ENCODE assay signal across 8 cellular contexts in the genomic region with DNA sequence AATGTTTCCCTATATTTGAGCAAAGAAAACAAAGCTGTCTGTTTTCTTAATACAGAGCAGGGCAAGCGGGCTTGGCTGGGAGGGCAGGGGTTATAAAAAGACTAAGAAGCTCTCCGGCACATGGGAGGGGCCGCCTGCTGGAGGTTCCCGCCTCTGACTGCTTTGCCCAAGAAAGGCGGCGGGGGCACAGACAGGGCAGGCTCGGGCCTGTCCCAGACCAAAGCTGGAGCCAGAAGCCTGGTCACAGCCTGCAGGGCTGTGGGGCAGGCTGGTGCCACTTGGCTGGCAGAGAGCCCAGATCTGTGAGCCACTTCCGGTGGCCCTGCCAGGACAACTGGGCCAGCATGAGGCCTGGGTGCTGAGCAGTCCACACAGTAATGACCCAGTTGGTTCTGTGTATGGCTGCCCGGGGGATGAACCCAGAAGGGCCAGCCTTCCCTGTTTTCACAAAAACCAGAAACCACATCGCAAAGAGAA.
A peak's percentile ranks its signal among the peaks of the same experiment; 100 is the strongest.
DNase-seq lines count a peak whose midpoint lies in the region; ATAC-seq, FAIRE-seq and TF ChIP-seq lines count a peak whose summit lies in the region.

No MANE protein-coding gene starts in this region.

- no peaks in the 10 kb centered on the region for H3K79me2 ChIP-seq in HepG2 (ENCODE audit: insufficient read depth, low read length)

- CTCF ChIA-PET in HepG2 (lab: Yijun Ruan, JAX; ENCODE audit: low intra/inter-chr PET ratio, low total read pairs): no interaction called here

- H3K36me3 ChIP-seq in HepG2 (replicated peaks in 1 of 2; ENCODE audit: control insufficient read depth in 1 of 2, insufficient read depth in 2 of 2, low read length in 2 of 2) (no peaks in the 10 kb centered on the region), stomach smooth muscle (ENCODE audit: control insufficient read depth in 2 of 2, insufficient read depth in 2 of 2, low read length in 2 of 2) (no peaks in the 10 kb centered on the region)

- 3% methylated on average over 10 of the region's 10 CpGs for WGBS in HepG2 (ENCODE audit: low lambda C conversion rate)

- intact Hi-C loops in HepG2 (cut with micrococcal nuclease; ENCODE audit: unreplicated experiment): no loop called here

- peak; percentile 38; the same call in 1 of the 2 replicates for TF ChIP-seq CTCF in HepG2 (CRISPR knock-in tag; IDR thresholded peaks at IDR 0.05)

- H3K27me3 ChIP-seq in HepG2 (ENCODE audit: control insufficient read depth in 1 of 2, insufficient read depth in 2 of 2, low read length in 2 of 2): no peaks in the 10 kb centered on the region
- H3K27me3 ChIP-seq in stomach smooth muscle (ENCODE audit: control insufficient read depth in 1 of 2, insufficient read depth in 2 of 2, low read length in 2 of 2): no peaks in the 10 kb centered on the region

- H3K9me3 ChIP-seq in HepG2 (ENCODE audit: low read length) (no peaks in the 10 kb centered on the region), stomach smooth muscle (ENCODE audit: control insufficient read depth in 2 of 2, low read length in 2 of 2) (no peaks in the 10 kb centered on the region)

- no peak overlapping the region for H2AFZ ChIP-seq in HepG2 (ENCODE audit: low read length)

- BruUV-seq in HepG2 (replicated peaks; lab: Mats Ljungman, UMichigan): no TSS peak

- TF ChIP-seq POLR2A in HepG2 (IDR thresholded peaks at IDR 0.05; ENCODE audit: insufficient read depth in 1 of 2, low read depth in 2 of 2, low read length in 2 of 2): peak in 1 of 2 experiments; percentile 6; a peak in 1 of 4 replicates

- 0 out of 2 replicates have a peak, but pooled peaks have one; percentile 37 for TF ChIP-seq RAD21 in HepG2 (CRISPR knock-in tag; IDR thresholded peaks at IDR 0.05)

- POLR2A ChIA-PET in HepG2 (lab: Yijun Ruan, JAX): interaction anchor here (0.9 to 1.7 kb wide), 6 partner anchors 13 to 419 kb away, joined by 3 to 5 read pairs (median 4); partner anchors contain the start of genes GSPT1, SOCS1, TXNDC11 and ZC3H7A

- TF ChIP-seq EP300 in HepG2 (IDR thresholded peaks at IDR 0.05; ENCODE audit: low read depth in 2 of 2, low read length in 2 of 2) (no peak), HepG2 (CRISPR knock-in tag; IDR thresholded peaks at IDR 0.05; ENCODE audit: borderline replicate concordance) (no peak)

- peak overlapping the region; percentile 47 for H3K9ac ChIP-seq in HepG2 (ENCODE audit: insufficient read depth, low read depth, low read length)
- H3K9ac ChIP-seq in stomach smooth muscle (ENCODE audit: low read length in 2 of 2): peak overlapping the region; percentile 29 to 42

- peak; percentile 40 for DNase-seq in DMS114 treated with DMSO at 0.1 percent for 48 hours (lab: John Stamatoyannopoulos, UW; ENCODE audit: unreplicated experiment)
- peak; percentile 70 for DNase-seq in KG1 (lab: John Stamatoyannopoulos, UW)
- peak; percentile 92 for DNase-seq in RCC 7860 (ENCODE audit: low spot score)
- DNase-seq in cortex of kidney (lab: John Stamatoyannopoulos, UW): peak; percentile 12
- peak; percentile 66 for DNase-seq in HepG2 (ENCODE audit: low spot score)

- H3K4me1 ChIP-seq in HepG2 (ENCODE audit: insufficient read depth, low read length) (peaks cover 40% of the 10 kb centered on the region), stomach smooth muscle (ENCODE audit: control insufficient read depth, insufficient read depth, low read length) (peaks cover 17% of the 10 kb centered on the region)

- ATAC-seq in HepG2 (peak; percentile 63), HG03175 (IDR thresholded peaks at IDR 0.05; ENCODE audit: unreplicated experiment) (no peak), HG02588 (IDR thresholded peaks at IDR 0.05; ENCODE audit: unreplicated experiment) (no peak)

- H3K4me2 ChIP-seq in HepG2 (ENCODE audit: low read depth, low read length): peak overlapping the region; percentile 87

- peak overlapping the region; percentile 15 to 68 (median 53) for H3K4me3 ChIP-seq in HepG2 (replicated peaks in 1 of 3; ENCODE audit: insufficient read depth in 1 of 3, low read depth in 2 of 3, low read length in 3 of 3)
- H3K4me3 ChIP-seq in stomach smooth muscle (ENCODE audit: low read length in 2 of 2): peak overlapping the region in 1 of 2 donors; percentile 44

- in situ Hi-C loops in HepG2 (cut with HindIII; ENCODE audit: extremely low pct_ligation_motif_present, low pct_unique_long_range_greater_than_20kb): no loop called here

- no peaks in the 10 kb centered on the region for H4K20me1 ChIP-seq in HepG2 (ENCODE audit: insufficient read depth, low read length)

- FAIRE-seq in RCC 7860 (lab: Jason Lieb, UNC): peak; percentile 85
- FAIRE-seq in HepG2 (lab: Jason Lieb, UNC): no peak

- H3K27ac ChIP-seq in HepG2 (ENCODE audit: extremely low read length, insufficient read depth, low read length) (no peak overlapping the region), stomach smooth muscle (ENCODE audit: low read length) (peak overlapping the region; percentile 69)

TF ChIP-seq in HepG2, 621 proteins besides CTCF, POLR2A, EP300 and RAD21 (continues in another document):
- TF ChIP-seq TGIF2 (CRISPR knock-in tag; IDR thresholded peaks at IDR 0.05) (no peak), ZSCAN29 (CRISPR knock-in tag; conservative IDR thresholded peaks at IDR 0.05) (no peak; the same call in 1 of the 2 replicates), SMAD1 (CRISPR knock-in tag; IDR thresholded peaks at IDR 0.05; ENCODE audit: borderline replicate concordance, low read depth) (no peak), TCF7L2 (IDR thresholded peaks at IDR 0.05; ENCODE audit: low read depth, low read length) (no peak), RELA (CRISPR knock-in tag; IDR thresholded peaks at IDR 0.05) (no peak), USF2 (IDR thresholded peaks at IDR 0.05; ENCODE audit: low read depth, low read length) (no peak), USF2 (CRISPR knock-in tag; IDR thresholded peaks at IDR 0.05; ENCODE audit: borderline replicate concordance) (no peak), KDM1A (CRISPR knock-in tag; IDR thresholded peaks at IDR 0.05) (no peak), ZFP37 (CRISPR knock-in tag; IDR thresholded peaks at IDR 0.05; ENCODE audit: borderline replicate concordance) (no peak), NFKBIZ (CRISPR knock-in tag; IDR thresholded peaks at IDR 0.05) (no peak), TP53 (CRISPR knock-in tag; conservative IDR thresholded peaks at IDR 0.05) (no peak), UBTF (CRISPR knock-in tag; IDR thresholded peaks at IDR 0.05) (no peak), ZNF616 (CRISPR knock-in tag; IDR thresholded peaks at IDR 0.05; ENCODE audit: low read depth) (no peak)
- TF ChIP-seq, protein P1, sequence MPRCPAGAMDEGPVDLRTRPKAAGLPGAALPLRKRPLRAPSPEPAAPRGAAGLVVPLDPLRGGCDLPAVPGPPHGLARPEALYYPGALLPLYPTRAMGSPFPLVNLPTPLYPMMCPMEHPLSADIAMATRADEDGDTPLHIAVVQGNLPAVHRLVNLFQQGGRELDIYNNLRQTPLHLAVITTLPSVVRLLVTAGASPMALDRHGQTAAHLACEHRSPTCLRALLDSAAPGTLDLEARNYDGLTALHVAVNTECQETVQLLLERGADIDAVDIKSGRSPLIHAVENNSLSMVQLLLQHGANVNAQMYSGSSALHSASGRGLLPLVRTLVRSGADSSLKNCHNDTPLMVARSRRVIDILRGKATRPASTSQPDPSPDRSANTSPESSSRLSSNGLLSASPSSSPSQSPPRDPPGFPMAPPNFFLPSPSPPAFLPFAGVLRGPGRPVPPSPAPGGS (CRISPR knock-in tag; IDR thresholded peaks at IDR 0.05): 0 out of 2 replicates have a peak, but pooled peaks have one; percentile 41
- TF ChIP-seq, protein P2, sequence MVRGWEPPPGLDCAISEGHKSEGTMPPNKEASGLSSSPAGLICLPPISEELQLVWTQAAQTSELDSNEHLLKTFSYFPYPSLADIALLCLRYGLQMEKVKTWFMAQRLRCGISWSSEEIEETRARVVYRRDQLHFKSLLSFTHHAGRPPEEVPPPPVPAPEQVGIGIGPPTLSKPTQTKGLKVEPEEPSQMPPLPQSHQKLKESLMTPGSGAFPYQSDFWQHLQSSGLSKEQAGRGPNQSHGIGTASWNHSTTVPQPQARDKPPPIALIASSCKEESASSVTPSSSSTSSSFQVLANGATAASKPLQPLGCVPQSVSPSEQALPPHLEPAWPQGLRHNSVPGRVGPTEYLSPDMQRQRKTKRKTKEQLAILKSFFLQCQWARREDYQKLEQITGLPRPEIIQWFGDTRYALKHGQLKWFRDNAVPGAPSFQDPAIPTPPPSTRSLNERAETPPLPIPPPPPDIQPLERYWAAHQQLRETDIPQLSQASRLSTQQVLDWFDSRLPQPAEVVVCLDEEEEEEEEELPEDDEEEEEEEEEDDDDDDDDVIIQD (CRISPR knock-in tag; IDR thresholded peaks at IDR 0.05; ENCODE audit: low read depth): no peak

Comparison
In these comparisons a context has a peak if more than half of its experiments do, and no peak if none do; other contexts are left out.
1. DNase-seq: peak in every context shown above with its lines; median percentile 92 in RCC 7860; 70 in KG1; 66 in HepG2; 40 in DMS114 treated with DMSO at 0.1 percent for 48 hours; 12 in cortex of kidney.